In genomic region chr5:178229861-178230260, GRCh38 we compare ENCODE assay signal across 15 cellular contexts. TPM values are rescaled to one million over a fixed set of nuclear protein-coding genes. Genes with fewer than 3 reads are reported as not detected.
DNase-seq lines count a peak whose midpoint lies in the region; ATAC-seq, FAIRE-seq and TF ChIP-seq lines count a peak whose summit lies in the region.
"Had no signal": no experiment of that assay in that cellular context is flagged by ENCODE, and none has a peak within 500 bp of the region (broad histone marks: within the 10 kb centered on the region; RNA-seq: fewer than 3 reads in every experiment).

No MANE protein-coding gene starts in this region.

- no peak for TF ChIP-seq CTCF in CD8-positive, alpha-beta T cell (IDR thresholded peaks at IDR 0.05)
- TF ChIP-seq CTCF in astrocyte (IDR thresholded peaks at IDR 0.05; ENCODE audit: insufficient read depth, low read depth, low read length): no peak
- TF ChIP-seq CTCF in natural killer cell (IDR thresholded peaks at IDR 0.05): no peak

- POLR2A ChIA-PET in CD8-positive, alpha-beta T cell (lab: Charles Lee): no interaction called here

- no peak overlapping the region for H3K4me3 ChIP-seq in CD8-positive, alpha-beta T cell (ENCODE audit: low read depth, low read length)
- no peak overlapping the region for H3K4me3 ChIP-seq in astrocyte (ENCODE audit: insufficient read depth, low read depth, low read length)
- H3K4me3 ChIP-seq: right atrium auricular region, suprapubic skin had no signal

- no peak for DNase-seq in CD8-positive, alpha-beta T cell
- DNase-seq in astrocyte (ENCODE audit: low read depth): no peak
- no peak for DNase-seq in natural killer cell
- DNase-seq in Ammon's horn (ENCODE audit: low spot score): no peak
- DNase-seq in activated gamma-delta T cell treated with Interleukin-2 at 50 U/mL for 16 hours: no peak
- DNase-seq: activated effector memory CD4-positive, alpha-beta T cell treated with Interleukin-2 at 50 U/mL for 16 hours; esophagus squamous epithelium; midbrain; NCI-H345 had no signal

- peaks cover 36% of the 10 kb centered on the region for H3K4me1 ChIP-seq in CD8-positive, alpha-beta T cell (ENCODE audit: insufficient read depth, low read length)
- peaks cover 26% of the 10 kb centered on the region for H3K4me1 ChIP-seq in astrocyte (ENCODE audit: insufficient read depth, low read length)

- no peaks in the 10 kb centered on the region for H3K27me3 Mint-ChIP-seq in CD8-positive, alpha-beta T cell (ENCODE audit: low read depth)
- no peaks in the 10 kb centered on the region for H3K27me3 Mint-ChIP-seq in IgD-negative memory B cell
- H3K27me3 Mint-ChIP-seq in astrocyte (ENCODE audit: low read depth, unreplicated experiment): no peaks in the 10 kb centered on the region
- H3K27me3 Mint-ChIP-seq in natural killer cell (ENCODE audit: low read depth in 2 of 2): no peaks in the 10 kb centered on the region

- H3K4me3 Mint-ChIP-seq in CD8-positive, alpha-beta T cell: peak overlapping the region; percentile 81
- H3K4me3 Mint-ChIP-seq in IgD-negative memory B cell: peak overlapping the region in 3 of 4 donors; percentile 34 to 84 (median 71)
- peak overlapping the region; percentile 45 for H3K4me3 Mint-ChIP-seq in astrocyte (ENCODE audit: unreplicated experiment)
- peak overlapping the region; percentile 56 for H3K4me3 Mint-ChIP-seq in natural killer cell

- no peak for ATAC-seq in CD8-positive, alpha-beta T cell
- ATAC-seq in natural killer cell (no peak), GM19397 (IDR thresholded peaks at IDR 0.05; ENCODE audit: unreplicated experiment) (no peak), GM19324 (IDR thresholded peaks at IDR 0.05; ENCODE audit: low FRiP score, unreplicated experiment) (no peak)

- H3K4me1 Mint-ChIP-seq in CD8-positive, alpha-beta T cell (ENCODE audit: low read depth): peaks cover 68% of the 10 kb centered on the region
- peaks cover 26 to 40% (median 37%) of the 10 kb centered on the region in 3 donors for H3K4me1 Mint-ChIP-seq in IgD-negative memory B cell
- H3K4me1 Mint-ChIP-seq in astrocyte (ENCODE audit: low read depth, unreplicated experiment): peaks cover 18% of the 10 kb centered on the region
- H3K4me1 Mint-ChIP-seq in natural killer cell: peaks cover 46 to 60% of the 10 kb centered on the region in 2 donors

- no peaks in the 10 kb centered on the region for H3K27me3 ChIP-seq in CD8-positive, alpha-beta T cell (ENCODE audit: insufficient read depth, low read length)
- no peaks in the 10 kb centered on the region for H3K27me3 ChIP-seq in astrocyte (ENCODE audit: insufficient read depth, low read length)
- H3K27me3 ChIP-seq: esophagus squamous epithelium, right atrium auricular region, suprapubic skin had no signal

- H3K9ac ChIP-seq in astrocyte (ENCODE audit: low read length): no peak overlapping the region

- H3K79me2 ChIP-seq in astrocyte (ENCODE audit: insufficient read depth, low read length): peaks cover 43% of the 10 kb centered on the region

- H3K4me2 ChIP-seq in astrocyte (ENCODE audit: low read length): peak overlapping the region; percentile 97

- no peak overlapping the region for H3K27ac ChIP-seq in CD8-positive, alpha-beta T cell (ENCODE audit: low read depth, low read length)
- no peak overlapping the region for H3K27ac ChIP-seq in astrocyte (ENCODE audit: low read depth, low read length)
- H3K27ac ChIP-seq: right atrium auricular region, suprapubic skin had no signal

- CTCF ChIA-PET in CD8-positive, alpha-beta T cell (lab: Charles Lee): interaction anchor here (1.2 kb wide), 1 partner anchor 1577 kb away, joined by 3 read pairs; no protein-coding TSS in a partner anchor

- intact Hi-C loops in CD8-positive, alpha-beta T cell (cut with DNase I, micrococcal nuclease): loop anchor here (5.0 to 10.0 kb wide), 5 partner anchors 235 to 1465 kb away; partner anchors contain the start of genes CANX (in 1 of the 2), CLK4 (in 1 of the 2), ZNF354A (in 1 of the 2) and ZNF354B (in 1 of the 2)
- intact Hi-C loops in natural killer cell (cut with micrococcal nuclease): loop anchor here (10.0 kb wide), 2 partner anchors 115 to 505 kb away; partner anchors contain the start of genes N4BP3 and ZNF354A

- no peaks in the 10 kb centered on the region for H3K9me3 Mint-ChIP-seq in CD8-positive, alpha-beta T cell
- H3K9me3 Mint-ChIP-seq in IgD-negative memory B cell (no peaks in the 10 kb centered on the region), astrocyte (ENCODE audit: unreplicated experiment) (peaks cover 15% of the 10 kb centered on the region), natural killer cell (no peaks in the 10 kb centered on the region)

- no peaks in the 10 kb centered on the region for H3K9me3 ChIP-seq in CD8-positive, alpha-beta T cell (ENCODE audit: low read length)
- peaks cover 8% of the 10 kb centered on the region for H3K9me3 ChIP-seq in astrocyte (ENCODE audit: insufficient read depth, low read depth, low read length)
- H3K9me3 ChIP-seq: esophagus squamous epithelium, right atrium auricular region, suprapubic skin had no signal

- peaks cover 63% of the 10 kb centered on the region for H3K36me3 Mint-ChIP-seq in CD8-positive, alpha-beta T cell
- H3K36me3 Mint-ChIP-seq in IgD-negative memory B cell: peaks cover 15% of the 10 kb centered on the region
- H3K36me3 Mint-ChIP-seq in astrocyte (ENCODE audit: low read depth, unreplicated experiment): peaks cover 41% of the 10 kb centered on the region
- H3K36me3 Mint-ChIP-seq in natural killer cell: peaks cover 19% of the 10 kb centered on the region

- peaks cover 51% of the 10 kb centered on the region for H4K20me1 ChIP-seq in astrocyte (ENCODE audit: insufficient read depth, low read length)

- peak overlapping the region; percentile 37 for H3K27ac Mint-ChIP-seq in CD8-positive, alpha-beta T cell
- H3K27ac Mint-ChIP-seq in IgD-negative memory B cell: peak overlapping the region in 2 of 3 donors; percentile 43 to 48
- H3K27ac Mint-ChIP-seq in astrocyte (ENCODE audit: unreplicated experiment): no peak overlapping the region
- peak overlapping the region; percentile 33 to 68 for H3K27ac Mint-ChIP-seq in natural killer cell

- FAIRE-seq in astrocyte (lab: Jason Lieb, UNC): no peak

- H2AFZ ChIP-seq in astrocyte (ENCODE audit: low read depth, low read length): no peak overlapping the region

- H3K36me3 ChIP-seq in CD8-positive, alpha-beta T cell (ENCODE audit: insufficient read depth, low read length): peaks cover 28% of the 10 kb centered on the region
- peaks cover 20% of the 10 kb centered on the region for H3K36me3 ChIP-seq in astrocyte (ENCODE audit: insufficient read depth, low read length)

RNA-seq across cellular contexts. Expression of gene PHYKPL, which starts 2.7 kb away (rescaled TPM):
- total RNA-seq in CD8-positive, alpha-beta T cell: 10 to 100 TPM; 82.8 to 90.3 TPM
- polyA plus RNA-seq in IgD-negative memory B cell: 58.1 TPM
- total RNA-seq in astrocyte: 26.5 and 27.5 TPM in 2 replicates
- 100 to 1,000 TPM; 111 to 134 (median 131) TPM for total RNA-seq in natural killer cell

RNA-seq across cellular contexts. Expression of gene HNRNPAB, which starts 25.5 kb away (rescaled TPM):
- 10 to 100 TPM; 67.3 to 76.2 TPM for total RNA-seq in CD8-positive, alpha-beta T cell
- polyA plus RNA-seq in IgD-negative memory B cell: 70.6 TPM
- 184 and 199 TPM in 2 replicates for total RNA-seq in astrocyte
- 10 to 100 TPM; 77.6 to 98.4 (median 88.4) TPM for total RNA-seq in natural killer cell

RNA-seq across cellular contexts. Expression of gene GMCL2, which starts 42.7 kb away (rescaled TPM):
- not detected for total RNA-seq in CD8-positive, alpha-beta T cell
- not detected for polyA plus RNA-seq in IgD-negative memory B cell
- total RNA-seq in astrocyte: not detected in 2 replicates
- not detected for total RNA-seq in natural killer cell
- total RNA-seq: cerebellum, esophagus squamous epithelium, right atrium auricular region had no signal
